In the genomic region with DNA sequence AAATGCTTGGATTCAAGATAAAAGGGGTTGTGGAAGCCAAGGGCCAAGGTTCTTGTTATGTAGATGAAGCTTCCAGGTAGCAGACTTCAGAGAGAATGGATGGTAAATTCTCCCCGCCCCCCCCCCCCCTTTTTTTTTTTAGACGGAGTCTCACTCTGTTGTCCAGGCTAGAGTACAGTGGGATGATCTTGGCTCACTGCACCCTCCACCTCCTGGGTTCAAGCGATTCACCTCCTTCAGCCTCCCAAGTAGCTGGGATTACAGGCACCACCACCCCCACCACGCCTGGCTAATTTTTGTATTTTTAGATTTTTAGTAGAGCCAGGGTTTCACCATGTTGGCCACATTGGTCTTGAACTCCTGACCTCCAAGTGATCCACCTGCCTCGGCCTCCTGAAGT, we compare ENCODE assay signal across 2 cellular contexts.
TF ChIP-seq lines count a peak whose summit lies in the region.

No MANE protein-coding gene starts in this region.

TF ChIP-seq in GM12878, 131 proteins besides CTCF, POLR2A, EP300 and RAD21:
- TF ChIP-seq, protein P1, sequence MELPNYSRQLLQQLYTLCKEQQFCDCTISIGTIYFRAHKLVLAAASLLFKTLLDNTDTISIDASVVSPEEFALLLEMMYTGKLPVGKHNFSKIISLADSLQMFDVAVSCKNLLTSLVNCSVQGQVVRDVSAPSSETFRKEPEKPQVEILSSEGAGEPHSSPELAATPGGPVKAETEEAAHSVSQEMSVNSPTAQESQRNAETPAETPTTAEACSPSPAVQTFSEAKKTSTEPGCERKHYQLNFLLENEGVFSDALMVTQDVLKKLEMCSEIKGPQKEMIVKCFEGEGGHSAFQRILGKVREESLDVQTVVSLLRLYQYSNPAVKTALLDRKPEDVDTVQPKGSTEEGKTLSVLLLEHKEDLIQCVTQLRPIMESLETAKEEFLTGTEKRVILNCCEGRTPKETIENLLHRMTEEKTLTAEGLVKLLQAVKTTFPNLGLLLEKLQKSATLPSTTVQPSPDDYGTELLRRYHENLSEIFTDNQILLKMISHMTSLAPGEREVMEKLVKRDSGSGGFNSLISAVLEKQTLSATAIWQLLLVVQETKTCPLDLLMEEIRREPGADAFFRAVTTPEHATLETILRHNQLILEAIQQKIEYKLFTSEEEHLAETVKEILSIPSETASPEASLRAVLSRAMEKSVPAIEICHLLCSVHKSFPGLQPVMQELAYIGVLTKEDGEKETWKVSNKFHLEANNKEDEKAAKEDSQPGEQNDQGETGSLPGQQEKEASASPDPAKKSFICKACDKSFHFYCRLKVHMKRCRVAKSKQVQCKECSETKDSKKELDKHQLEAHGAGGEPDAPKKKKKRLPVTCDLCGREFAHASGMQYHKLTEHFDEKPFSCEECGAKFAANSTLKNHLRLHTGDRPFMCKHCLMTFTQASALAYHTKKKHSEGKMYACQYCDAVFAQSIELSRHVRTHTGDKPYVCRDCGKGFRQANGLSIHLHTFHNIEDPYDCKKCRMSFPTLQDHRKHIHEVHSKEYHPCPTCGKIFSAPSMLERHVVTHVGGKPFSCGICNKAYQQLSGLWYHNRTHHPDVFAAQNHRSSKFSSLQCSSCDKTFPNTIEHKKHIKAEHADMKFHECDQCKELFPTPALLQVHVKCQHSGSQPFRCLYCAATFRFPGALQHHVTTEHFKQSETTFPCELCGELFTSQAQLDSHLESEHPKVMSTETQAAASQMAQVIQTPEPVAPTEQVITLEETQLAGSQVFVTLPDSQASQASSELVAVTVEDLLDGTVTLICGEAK (IDR thresholded peaks at IDR 0.05; ENCODE audit: borderline replicate concordance): no peak
- TF ChIP-seq DPF2 (IDR thresholded peaks at IDR 0.05) (no peak), ZNF217 (IDR thresholded peaks at IDR 0.05) (no peak), KLF5 (IDR thresholded peaks at IDR 0.05; ENCODE audit: partially characterized antibody) (no peak)

TF ChIP-seq in SK-N-SH, 30 proteins besides CTCF, POLR2A, EP300 and RAD21:
- TF ChIP-seq RCOR1 (IDR thresholded peaks at IDR 0.05; ENCODE audit: low read length): no peak
- no peak for TF ChIP-seq NRF1 (IDR thresholded peaks at IDR 0.05; ENCODE audit: low read depth, low read length)
- TF ChIP-seq, protein P2, sequence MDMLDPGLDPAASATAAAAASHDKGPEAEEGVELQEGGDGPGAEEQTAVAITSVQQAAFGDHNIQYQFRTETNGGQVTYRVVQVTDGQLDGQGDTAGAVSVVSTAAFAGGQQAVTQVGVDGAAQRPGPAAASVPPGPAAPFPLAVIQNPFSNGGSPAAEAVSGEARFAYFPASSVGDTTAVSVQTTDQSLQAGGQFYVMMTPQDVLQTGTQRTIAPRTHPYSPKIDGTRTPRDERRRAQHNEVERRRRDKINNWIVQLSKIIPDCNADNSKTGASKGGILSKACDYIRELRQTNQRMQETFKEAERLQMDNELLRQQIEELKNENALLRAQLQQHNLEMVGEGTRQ (IDR thresholded peaks at IDR 0.05; ENCODE audit: borderline replicate concordance, low read depth, low read length): no peak
- no peak for TF ChIP-seq RFX5 (IDR thresholded peaks at IDR 0.05; ENCODE audit: low read length)
- TF ChIP-seq, protein P3, sequence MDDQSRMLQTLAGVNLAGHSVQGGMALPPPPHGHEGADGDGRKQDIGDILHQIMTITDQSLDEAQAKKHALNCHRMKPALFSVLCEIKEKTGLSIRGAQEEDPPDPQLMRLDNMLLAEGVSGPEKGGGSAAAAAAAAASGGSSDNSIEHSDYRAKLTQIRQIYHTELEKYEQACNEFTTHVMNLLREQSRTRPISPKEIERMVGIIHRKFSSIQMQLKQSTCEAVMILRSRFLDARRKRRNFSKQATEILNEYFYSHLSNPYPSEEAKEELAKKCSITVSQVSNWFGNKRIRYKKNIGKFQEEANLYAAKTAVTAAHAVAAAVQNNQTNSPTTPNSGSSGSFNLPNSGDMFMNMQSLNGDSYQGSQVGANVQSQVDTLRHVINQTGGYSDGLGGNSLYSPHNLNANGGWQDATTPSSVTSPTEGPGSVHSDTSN (IDR thresholded peaks at IDR 0.05): no peak
- TF ChIP-seq ELF1 (IDR thresholded peaks at IDR 0.05): no peak
- TF ChIP-seq, protein P4, sequence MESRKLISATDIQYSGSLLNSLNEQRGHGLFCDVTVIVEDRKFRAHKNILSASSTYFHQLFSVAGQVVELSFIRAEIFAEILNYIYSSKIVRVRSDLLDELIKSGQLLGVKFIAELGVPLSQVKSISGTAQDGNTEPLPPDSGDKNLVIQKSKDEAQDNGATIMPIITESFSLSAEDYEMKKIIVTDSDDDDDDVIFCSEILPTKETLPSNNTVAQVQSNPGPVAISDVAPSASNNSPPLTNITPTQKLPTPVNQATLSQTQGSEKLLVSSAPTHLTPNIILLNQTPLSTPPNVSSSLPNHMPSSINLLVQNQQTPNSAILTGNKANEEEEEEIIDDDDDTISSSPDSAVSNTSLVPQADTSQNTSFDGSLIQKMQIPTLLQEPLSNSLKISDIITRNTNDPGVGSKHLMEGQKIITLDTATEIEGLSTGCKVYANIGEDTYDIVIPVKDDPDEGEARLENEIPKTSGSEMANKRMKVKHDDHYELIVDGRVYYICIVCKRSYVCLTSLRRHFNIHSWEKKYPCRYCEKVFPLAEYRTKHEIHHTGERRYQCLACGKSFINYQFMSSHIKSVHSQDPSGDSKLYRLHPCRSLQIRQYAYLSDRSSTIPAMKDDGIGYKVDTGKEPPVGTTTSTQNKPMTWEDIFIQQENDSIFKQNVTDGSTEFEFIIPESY (IDR thresholded peaks at IDR 0.05; ENCODE audit: borderline replicate concordance, low read depth): no peak
- TF ChIP-seq, protein P5, sequence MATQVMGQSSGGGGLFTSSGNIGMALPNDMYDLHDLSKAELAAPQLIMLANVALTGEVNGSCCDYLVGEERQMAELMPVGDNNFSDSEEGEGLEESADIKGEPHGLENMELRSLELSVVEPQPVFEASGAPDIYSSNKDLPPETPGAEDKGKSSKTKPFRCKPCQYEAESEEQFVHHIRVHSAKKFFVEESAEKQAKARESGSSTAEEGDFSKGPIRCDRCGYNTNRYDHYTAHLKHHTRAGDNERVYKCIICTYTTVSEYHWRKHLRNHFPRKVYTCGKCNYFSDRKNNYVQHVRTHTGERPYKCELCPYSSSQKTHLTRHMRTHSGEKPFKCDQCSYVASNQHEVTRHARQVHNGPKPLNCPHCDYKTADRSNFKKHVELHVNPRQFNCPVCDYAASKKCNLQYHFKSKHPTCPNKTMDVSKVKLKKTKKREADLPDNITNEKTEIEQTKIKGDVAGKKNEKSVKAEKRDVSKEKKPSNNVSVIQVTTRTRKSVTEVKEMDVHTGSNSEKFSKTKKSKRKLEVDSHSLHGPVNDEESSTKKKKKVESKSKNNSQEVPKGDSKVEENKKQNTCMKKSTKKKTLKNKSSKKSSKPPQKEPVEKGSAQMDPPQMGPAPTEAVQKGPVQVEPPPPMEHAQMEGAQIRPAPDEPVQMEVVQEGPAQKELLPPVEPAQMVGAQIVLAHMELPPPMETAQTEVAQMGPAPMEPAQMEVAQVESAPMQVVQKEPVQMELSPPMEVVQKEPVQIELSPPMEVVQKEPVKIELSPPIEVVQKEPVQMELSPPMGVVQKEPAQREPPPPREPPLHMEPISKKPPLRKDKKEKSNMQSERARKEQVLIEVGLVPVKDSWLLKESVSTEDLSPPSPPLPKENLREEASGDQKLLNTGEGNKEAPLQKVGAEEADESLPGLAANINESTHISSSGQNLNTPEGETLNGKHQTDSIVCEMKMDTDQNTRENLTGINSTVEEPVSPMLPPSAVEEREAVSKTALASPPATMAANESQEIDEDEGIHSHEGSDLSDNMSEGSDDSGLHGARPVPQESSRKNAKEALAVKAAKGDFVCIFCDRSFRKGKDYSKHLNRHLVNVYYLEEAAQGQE (IDR thresholded peaks at IDR 0.05; ENCODE audit: low read depth, low read length): no peak
- TF ChIP-seq YY1 (IDR thresholded peaks at IDR 0.05; ENCODE audit: low read depth): no peak
- TF ChIP-seq JUND (IDR thresholded peaks at IDR 0.05): no peak
